In genomic region chr22:44107341-44107740, GRCh38 we compare ENCODE assay signal across 1 cellular context.
TF ChIP-seq lines count a peak whose summit lies in the region.

No MANE protein-coding gene starts in this region.

TF ChIP-seq in WTC11, 78 proteins besides CTCF, POLR2A, EP300 and RAD21 (continued from another document):
- TF ChIP-seq USF1 (CRISPR knock-in tag; IDR thresholded peaks at IDR 0.05) (no peak), PRDM15 (CRISPR knock-in tag; IDR thresholded peaks at IDR 0.05) (no peak), ETV6 (CRISPR knock-in tag; IDR thresholded peaks at IDR 0.05) (no peak), MXD4 (CRISPR knock-in tag; IDR thresholded peaks at IDR 0.05; ENCODE audit: borderline replicate concordance) (no peak), ZNF121 (CRISPR knock-in tag; IDR thresholded peaks at IDR 0.05) (no peak), JUN (CRISPR knock-in tag; IDR thresholded peaks at IDR 0.05) (no peak), PRRX2 (CRISPR knock-in tag; IDR thresholded peaks at IDR 0.05) (no peak), ZMAT4 (CRISPR knock-in tag; IDR thresholded peaks at IDR 0.05) (no peak), GRHL2 (CRISPR knock-in tag; IDR thresholded peaks at IDR 0.05; ENCODE audit: insufficient replicate concordance, severe bottlenecking) (no peak), CBFB (CRISPR knock-in tag; IDR thresholded peaks at IDR 0.05; ENCODE audit: low read depth) (no peak), GTF2I (CRISPR knock-in tag; conservative IDR thresholded peaks at IDR 0.05) (no peak), ZBTB43 (CRISPR knock-in tag; IDR thresholded peaks at IDR 0.05) (no peak), HMGXB4 (CRISPR knock-in tag; IDR thresholded peaks at IDR 0.05) (no peak), CDX4 (CRISPR knock-in tag; IDR thresholded peaks at IDR 0.05; ENCODE audit: borderline replicate concordance) (no peak)
